In genomic region chr15:96325579-96326331, GRCh38 we compare ENCODE assay signal across 9 cellular contexts. TPM values are rescaled to one million over a fixed set of nuclear protein-coding genes. Genes with fewer than 3 reads are reported as not detected.
DNase-seq lines count a peak whose midpoint lies in the region; ATAC-seq and TF ChIP-seq lines count a peak whose summit lies in the region.
"Had no signal": no experiment of that assay in that cellular context is flagged by ENCODE, and none has a peak within 500 bp of the region (broad histone marks: within the 10 kb centered on the region; RNA-seq: fewer than 3 reads in every experiment).

No MANE protein-coding gene starts in this region.

- H3K27ac ChIP-seq in colonic mucosa (peak overlapping the region; percentile 65), mucosa of rectum (ENCODE audit: low read depth in 2 of 2, low read length in 2 of 2) (peak overlapping the region; percentile 53 to 59)

- H3K9ac ChIP-seq in colonic mucosa (ENCODE audit: low read depth in 2 of 2, low read length in 2 of 2) (peak overlapping the region; percentile 48 to 71), mucosa of rectum (ENCODE audit: low read depth in 1 of 2, low read length in 2 of 2) (peak overlapping the region in 1 of 2 donors; percentile 21)

- H3K4me1 ChIP-seq in colonic mucosa, result no peaks in the 10 kb centered on the region
- H3K4me1 ChIP-seq in mucosa of rectum (ENCODE audit: control insufficient read depth in 2 of 2, insufficient read depth in 2 of 2, low read length in 2 of 2), result peaks cover 7 to 12% of the 10 kb centered on the region in 2 donors

- ATAC-seq in GM18861 (IDR thresholded peaks at IDR 0.05; ENCODE audit: unreplicated experiment), result no peak

- peaks cover 84% of the 10 kb centered on the region for H3K27me3 Mint-ChIP-seq in activated T-helper 1 cell treated with anti-CD3 and anti-CD28 coated beads, Interleukin-12 subunit alpha, Interleukin-12 subunit beta, Interleukin-2, Interleukin-4 antibody, amounts not matched to agents 30 ng/mL and 10 ng/mL and 1 ng/mL, durations not matched to agents 14 hours and 24 hours and 36 hours (ENCODE audit: insufficient read depth)

- H3K4me3 ChIP-seq in colonic mucosa (peak overlapping the region; percentile 45), mucosa of rectum (ENCODE audit: low read length in 2 of 2) (peak overlapping the region; percentile 55 to 70)

- H3K36me3 ChIP-seq in colonic mucosa (no peaks in the 10 kb centered on the region), mucosa of rectum (ENCODE audit: control insufficient read depth in 2 of 2, insufficient read depth in 2 of 2, low read length in 2 of 2) (no peaks in the 10 kb centered on the region)

- no peak overlapping the region for H3K27ac Mint-ChIP-seq in activated T-helper 1 cell treated with anti-CD3 and anti-CD28 coated beads, Interleukin-12 subunit alpha, Interleukin-12 subunit beta, Interleukin-2, Interleukin-4 antibody, amounts not matched to agents 30 ng/mL and 10 ng/mL and 1 ng/mL, durations not matched to agents 14 hours and 24 hours and 36 hours
- H3K27ac Mint-ChIP-seq: activated naive CD4-positive, alpha-beta T cell treated with anti-CD3 and anti-CD28 coated beads, Interleukin-2, amount 50 U/mL, for 24 hours had no signal

- peaks cover under 1% of the 10 kb centered on the region for H3K36me3 Mint-ChIP-seq in activated T-helper 1 cell treated with anti-CD3 and anti-CD28 coated beads, Interleukin-12 subunit alpha, Interleukin-12 subunit beta, Interleukin-2, Interleukin-4 antibody, amounts not matched to agents 30 ng/mL and 10 ng/mL and 1 ng/mL, durations not matched to agents 14 hours and 24 hours and 36 hours (ENCODE audit: low read depth)

- intact Hi-C loops in colonic mucosa (cut with DNase I), result loop anchor here (2.0 to 10.0 kb wide), 2 partner anchors 31 to 909 kb away; no protein-coding TSS in a partner anchor
- intact Hi-C loops in activated T-helper 1 cell treated with anti-CD3 and anti-CD28 coated beads, Interleukin-12 subunit alpha, Interleukin-12 subunit beta, Interleukin-2, Interleukin-4 antibody, amounts not matched to agents 30 ng/mL and 10 ng/mL and 1 ng/mL, durations not matched to agents 14 hours and 24 hours and 36 hours (cut with micrococcal nuclease), result loop anchor here (2.0 to 10.0 kb wide), 6 partner anchors 17 to 1419 kb away; no protein-coding TSS in a partner anchor

- no peaks in the 10 kb centered on the region for H3K9me3 Mint-ChIP-seq in activated T-helper 1 cell treated with anti-CD3 and anti-CD28 coated beads, Interleukin-12 subunit alpha, Interleukin-12 subunit beta, Interleukin-2, Interleukin-4 antibody, amounts not matched to agents 30 ng/mL and 10 ng/mL and 1 ng/mL, durations not matched to agents 14 hours and 24 hours and 36 hours

- H3K4me3 Mint-ChIP-seq in activated T-helper 1 cell treated with anti-CD3 and anti-CD28 coated beads, Interleukin-12 subunit alpha, Interleukin-12 subunit beta, Interleukin-2, Interleukin-4 antibody, amounts not matched to agents 30 ng/mL and 10 ng/mL and 1 ng/mL, durations not matched to agents 14 hours and 24 hours and 36 hours, result no peak overlapping the region
- H3K4me3 Mint-ChIP-seq: activated naive CD4-positive, alpha-beta T cell treated with anti-CD3 and anti-CD28 coated beads, Interleukin-2, amount 50 U/mL, for 24 hours had no signal

- TF ChIP-seq CTCF in colonic mucosa (IDR thresholded peaks at IDR 0.05), result no peak

- peaks cover 48% of the 10 kb centered on the region for H3K27me3 ChIP-seq in colonic mucosa
- peaks cover 33 to 48% of the 10 kb centered on the region in 2 donors for H3K27me3 ChIP-seq in mucosa of rectum (ENCODE audit: control insufficient read depth in 2 of 2, insufficient read depth in 2 of 2, low read length in 2 of 2)

- H3K9me3 ChIP-seq in colonic mucosa (no peaks in the 10 kb centered on the region), mucosa of rectum (ENCODE audit: control insufficient read depth in 2 of 2, low read length in 2 of 2) (peaks cover 0 to 2% of the 10 kb centered on the region in 2 donors)

- peak; percentile 49 for DNase-seq in A172 (ENCODE audit: low spot score)
- peak; percentile 20 for DNase-seq in HuH-7.5 (ENCODE audit: low spot score)
- no peak for DNase-seq in colonic mucosa
- DNase-seq in D341Med (ENCODE audit: low spot score), result no peak
- DNase-seq in activated T-helper 1 cell treated with anti-CD3 and anti-CD28 coated beads, Interleukin-12 subunit alpha, Interleukin-12 subunit beta, Interleukin-2, Interleukin-4 antibody, amounts not matched to agents 30 ng/mL and 10 ng/mL and 1 ng/mL, durations not matched to agents 14 hours and 24 hours and 36 hours (ENCODE audit: low spot score), result no peak
- no peak for DNase-seq in superior temporal gyrus (ENCODE audit: extremely low spot score)

- peaks cover 12% of the 10 kb centered on the region for H3K4me1 Mint-ChIP-seq in activated T-helper 1 cell treated with anti-CD3 and anti-CD28 coated beads, Interleukin-12 subunit alpha, Interleukin-12 subunit beta, Interleukin-2, Interleukin-4 antibody, amounts not matched to agents 30 ng/mL and 10 ng/mL and 1 ng/mL, durations not matched to agents 14 hours and 24 hours and 36 hours (ENCODE audit: low read depth)

RNA-seq across cellular contexts. Expression of gene NR2F2, which starts 4.7 kb away (rescaled TPM):
- 9.2 and 16.2 TPM in 2 replicates for total RNA-seq in A172 (2014; rRNA removed; shearing (Covaris generic))
- total RNA-seq in colonic mucosa, result 10 to 100 TPM; 25.7 to 35.0 TPM
- total RNA-seq in activated T-helper 1 cell treated with anti-CD3 and anti-CD28 coated beads, Interleukin-12 subunit alpha, Interleukin-12 subunit beta, Interleukin-2, Interleukin-4 antibody, amounts not matched to agents 30 ng/mL and 10 ng/mL and 1 ng/mL, durations not matched to agents 14 hours and 24 hours and 36 hours, result not detected in 2 replicates

Comparison
In these comparisons a context has a peak if more than half of its experiments do, and no peak if none do; other contexts are left out.
1. DNase-seq: peak in A172 (single experiment) and HuH-7.5 (single experiment); none in colonic mucosa (single experiment), D341Med (single experiment), activated T-helper 1 cell treated with anti-CD3 and anti-CD28 coated beads, Interleukin-12 subunit alpha, Interleukin-12 subunit beta, Interleukin-2, Interleukin-4 antibody, amounts not matched to agents 30 ng/mL and 10 ng/mL and 1 ng/mL, durations not matched to agents 14 hours and 24 hours and 36 hours (single experiment) and superior temporal gyrus (single experiment).
2. RNA of gene NR2F2, which starts 4.7 kb away (total RNA-seq): 25.7 to 35.0 TPM in colonic mucosa and 9.2 to 16.2 TPM in A172; not detected in activated T-helper 1 cell treated with anti-CD3 and anti-CD28 coated beads, Interleukin-12 subunit alpha, Interleukin-12 subunit beta, Interleukin-2, Interleukin-4 antibody, amounts not matched to agents 30 ng/mL and 10 ng/mL and 1 ng/mL, durations not matched to agents 14 hours and 24 hours and 36 hours; every median in the first group is over 10 times any median in the second.